ENCODE assay signal across 8 cellular contexts in genomic region chr22:30245985-30246901, GRCh38. TPM values are rescaled to one million over a fixed set of nuclear protein-coding genes. Genes with fewer than 3 reads are reported as not detected.
DNase-seq lines count a peak whose midpoint lies in the region; ATAC-seq and TF ChIP-seq lines count a peak whose summit lies in the region.

TSS of gene LIF (minus strand) at chr22:30246759. CDS start at chr22:30246695, 64 bp downstream.

- ATAC-seq in heart right ventricle (peak in 1 of 8 donors; percentile 17), HG03460 (IDR thresholded peaks at IDR 0.05; ENCODE audit: unreplicated experiment) (no peak)

- H3K9me3 ChIP-seq in PC-9 (ENCODE audit: insufficient read depth, low read depth) = no peaks in the 10 kb centered on the region
- H3K9me3 ChIP-seq in heart right ventricle = no peaks in the 10 kb centered on the region

- no peaks in the 10 kb centered on the region for H3K9me2 ChIP-seq in PC-9 (ENCODE audit: insufficient read depth)

- peaks cover 46% of the 10 kb centered on the region for H3K36me3 Mint-ChIP-seq in activated naive CD4-positive, alpha-beta T cell treated with anti-CD3 and anti-CD28 coated beads for 36 hours (ENCODE audit: low read depth)

- no TSS peak for BruUV-seq in PC-9 (replicated peaks; lab: Mats Ljungman, UMichigan)

- H3K4me1 ChIP-seq in PC-9 (replicated peaks; ENCODE audit: insufficient read depth) (peaks cover 29% of the 10 kb centered on the region), heart right ventricle (peaks cover 4 to 46% (median 19%) of the 10 kb centered on the region in 9 donors)

- WGBS in heart right ventricle, 2 donors = 0 to 1% methylated on average over 50 to 65 of the region's 65 CpGs

- CTCF ChIA-PET in GM10248 (lab: Yijun Ruan, JAX) (interaction anchor here (1.1 to 1.2 kb wide), 2 partner anchors 17 to 18 kb away, joined by 3 to 4 read pairs; no protein-coding TSS in a partner anchor), PC-9 (lab: Charles Lee) (no interaction called here)
- CTCF ChIA-PET in activated naive CD4-positive, alpha-beta T cell treated with anti-CD3 and anti-CD28 coated beads for 36 hours (lab: Charles Lee) = interaction anchor here (0.9 to 1.0 kb wide), 2 partner anchors 25 to 57 kb away, joined by 3 read pairs; no protein-coding TSS in a partner anchor

- peak within 1 kb of the TSS; percentile 100 for H3K27ac ChIP-seq in PC-9
- peak within 1 kb of the TSS in 3 of 10 donors; percentile 12 to 88 (median 34) for H3K27ac ChIP-seq in heart right ventricle

- peak; percentile 11 for TF ChIP-seq CTCF in GM10248 (IDR thresholded peaks at IDR 0.05; ENCODE audit: control extremely low read depth, extremely low read depth, low read depth, missing control alignments)
- no peak for TF ChIP-seq CTCF in PC-9 (conservative IDR thresholded peaks at IDR 0.05)
- peak in 2 of 9 donors; percentile 15 to 27 for TF ChIP-seq CTCF in heart right ventricle (IDR thresholded peaks at IDR 0.05)

- peaks cover 57% of the 10 kb centered on the region for H3F3A ChIP-seq in PC-9 (ENCODE audit: insufficient read depth, low read depth)

- no peaks in the 10 kb centered on the region for H3K27me3 ChIP-seq in PC-9 (ENCODE audit: insufficient read depth, low read depth)
- peaks cover 3 to 79% (median 69%) of the 10 kb centered on the region in 7 donors for H3K27me3 ChIP-seq in heart right ventricle

- H3K27ac Mint-ChIP-seq in activated naive CD4-positive, alpha-beta T cell treated with anti-CD3 and anti-CD28 coated beads for 36 hours = peak within 1 kb of the TSS; percentile 99

- POLR2A ChIA-PET in GM10248 (lab: Yijun Ruan, JAX) = interaction anchor here (0.6 kb wide), 1 partner anchor 425 kb away, joined by 3 read pairs; no protein-coding TSS in a partner anchor
- POLR2A ChIA-PET in PC-9 (lab: Charles Lee; ENCODE audit: unreplicated experiment) = no interaction called here

- intact Hi-C loops in PC-9 (cut with micrococcal nuclease; ENCODE audit: unreplicated experiment) = no loop called here
- intact Hi-C loops in activated naive CD4-positive, alpha-beta T cell treated with anti-CD3 and anti-CD28 coated beads for 36 hours (cut with micrococcal nuclease) = loop anchor here (1.0 kb wide), 5 partner anchors 21 to 79 kb away; no protein-coding TSS in a partner anchor
- intact Hi-C loops in heart right ventricle (cut with DNase I) = loop anchor here in 3 of 10 donors (5.0 kb wide), 1 partner anchor 39 kb away; no protein-coding TSS in a partner anchor

- peaks cover 55% of the 10 kb centered on the region for H3K79me2 ChIP-seq in PC-9 (ENCODE audit: low read depth)

- H3K36me3 ChIP-seq in PC-9 (ENCODE audit: low read depth) (peaks cover 51% of the 10 kb centered on the region), heart right ventricle (peaks cover 0 to 17% (median 0%) of the 10 kb centered on the region in 9 donors)

- H3K4me3 ChIP-seq in PC-9 = no peak within 1 kb of the TSS
- peak within 1 kb of the TSS; percentile 11 to 60 (median 47) for H3K4me3 ChIP-seq in heart right ventricle

- no peak within 1 kb of the TSS for H2AFZ ChIP-seq in PC-9

- H3K4me3 Mint-ChIP-seq in activated naive CD4-positive, alpha-beta T cell treated with anti-CD3 and anti-CD28 coated beads for 36 hours = peak within 1 kb of the TSS; percentile 98

- DNase-seq in GM10248 (ENCODE audit: extremely low spot score) = peak; percentile 76
- DNase-seq in PC-9 = no peak
- DNase-seq in activated naive CD4-positive, alpha-beta T cell treated with anti-CD3 and anti-CD28 coated beads for 36 hours = peak; percentile 75
- DNase-seq in heart right ventricle = no peak
- DNase-seq in renal cortical epithelial cell (ENCODE audit: low read depth) = peak; percentile 56
- DNase-seq in NCI-H345 (lab: John Stamatoyannopoulos, UW) = no peak
- DNase-seq in amniotic stem cell (lab: John Stamatoyannopoulos, UW) = no peak

- no peaks in the 10 kb centered on the region for H4K20me1 ChIP-seq in PC-9 (ENCODE audit: insufficient read depth)

- H3K9me3 Mint-ChIP-seq in activated naive CD4-positive, alpha-beta T cell treated with anti-CD3 and anti-CD28 coated beads for 36 hours = no peaks in the 10 kb centered on the region

- H3K27me3 Mint-ChIP-seq in activated naive CD4-positive, alpha-beta T cell treated with anti-CD3 and anti-CD28 coated beads for 36 hours (ENCODE audit: low read depth) = no peaks in the 10 kb centered on the region

- H3K4me1 Mint-ChIP-seq in activated naive CD4-positive, alpha-beta T cell treated with anti-CD3 and anti-CD28 coated beads for 36 hours (ENCODE audit: low read depth) = peaks cover 70% of the 10 kb centered on the region

- no peak within 1 kb of the TSS for H3K4me2 ChIP-seq in PC-9

RNA-seq across cellular contexts. Expression of gene LIF, which starts in this region (rescaled TPM):
- 17.2 and 17.4 TPM in 2 replicates for total RNA-seq in PC-9 (2021)
- total RNA-seq in activated naive CD4-positive, alpha-beta T cell treated with anti-CD3 and anti-CD28 coated beads for 36 hours = 100 to 1,000 TPM; 111 to 115 TPM
- total RNA-seq in heart right ventricle = 1 to 10 TPM in 3 of 10 donors, under 1 TPM in 7; 0.17 to 8.8 (median 0.55) TPM
- polyA plus RNA-seq in heart right ventricle = under 1 TPM; 0.45 to 0.51 TPM
- 58.1 and 84.0 TPM in 2 replicates for total RNA-seq in renal cortical epithelial cell

Comparison
In these comparisons a context has a peak if more than half of its experiments do, and no peak if none do; other contexts are left out.
1. DNase-seq: peak in GM10248 (single experiment), activated naive CD4-positive, alpha-beta T cell treated with anti-CD3 and anti-CD28 coated beads for 36 hours (single experiment) and renal cortical epithelial cell (single experiment); none in PC-9 (0 of 2), heart right ventricle (0 of 2), NCI-H345 (single experiment) and amniotic stem cell (single experiment).